13 cellular contexts compared by ENCODE assay signal in the genomic region with DNA sequence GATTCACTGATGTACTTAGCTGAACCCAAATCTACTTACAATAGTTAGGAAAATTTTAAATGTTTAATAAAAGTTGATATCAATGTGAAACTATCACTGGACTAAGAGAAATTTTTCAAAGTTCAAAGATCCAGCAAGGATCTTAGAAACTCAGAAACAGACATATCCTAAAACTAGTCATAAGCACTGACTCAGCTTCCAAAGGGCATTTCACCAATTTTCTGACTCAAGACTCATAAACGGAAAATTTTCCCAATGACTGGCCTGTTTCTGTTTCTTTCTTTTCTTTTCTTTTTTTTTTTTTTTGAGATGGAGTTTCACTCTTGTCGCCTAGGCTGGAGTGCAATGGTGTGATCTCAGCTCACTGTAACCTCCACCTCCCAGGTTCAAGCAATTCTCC.
A peak's percentile ranks its signal among the peaks of the same experiment; 100 is the strongest.
DNase-seq lines count a peak whose midpoint lies in the region; ATAC-seq and FAIRE-seq lines count a peak whose summit lies in the region.
"Had no signal": no experiment of that assay in that cellular context is flagged by ENCODE, and none has a peak within 500 bp of the region (broad histone marks: within the 10 kb centered on the region; RNA-seq: fewer than 3 reads in every experiment).

No MANE protein-coding gene starts in this region.

- no peak overlapping the region for H3K4ac ChIP-seq in neuronal stem cell (ENCODE audit: low read length)

- H3K27ac ChIP-seq in SJSA1 (peak overlapping the region; percentile 85), small intestine (ENCODE audit: low read depth in 1 of 2, low read length in 1 of 2) (no peak overlapping the region), neuronal stem cell (replicated peaks; ENCODE audit: low read length) (no peak overlapping the region)
- H3K27ac ChIP-seq: KMS-11, neutrophil had no signal

- peaks cover 3% of the 10 kb centered on the region; the same call in 1 of the 2 replicates for H3K36me3 ChIP-seq in SJSA1
- H3K36me3 ChIP-seq in small intestine (ENCODE audit: control insufficient read depth in 2 of 2, insufficient read depth in 2 of 2, low read length in 2 of 2): peaks cover 2 to 3% of the 10 kb centered on the region in 2 donors
- H3K36me3 ChIP-seq in neuronal stem cell (replicated peaks in 1 of 2; ENCODE audit: control insufficient read depth in 2 of 2, insufficient read depth in 2 of 2, low read length in 2 of 2): peaks cover 0 to 12% of the 10 kb centered on the region in 2 donors
- no peaks in the 10 kb centered on the region for H3K36me3 ChIP-seq in MG63
- H3K36me3 ChIP-seq: neutrophil had no signal

- no peaks in the 10 kb centered on the region for H3K79me1 ChIP-seq in neuronal stem cell (ENCODE audit: low read depth, low read length)

- DNase-seq in ELR (ENCODE audit: low read depth): peak; percentile 94
- DNase-seq in SJSA1 (ENCODE audit: low read depth in 1 of 2, low spot score in 2 of 2): peak in 1 of 2 experiments; percentile 53
- peak; percentile 80 for DNase-seq in fibroblast of gingiva (ENCODE audit: low read depth)
- DNase-seq in small intestine: peak; percentile 54
- no peak for DNase-seq in NOMO-1 treated with DMSO at 0.1 percent for 48 hours (lab: John Stamatoyannopoulos, UW; ENCODE audit: unreplicated experiment)
- no peak for DNase-seq in neuronal stem cell (ENCODE audit: low spot score)
- no peak for DNase-seq in MG63
- DNase-seq: activated CD4-positive, alpha-beta T cell treated with anti-CD3 and anti-CD28 coated beads for 1 hour; DMS79 treated with DMSO at 0.1 percent for 48 hours; stimulated activated CD4-positive, alpha-beta T cell treated with anti-CD3 and anti-CD28 coated beads, Interleukin-2, amount 100 ng/mL, for 48 hours had no signal

- H3K23ac ChIP-seq in neuronal stem cell (ENCODE audit: low read depth, low read length, poor library complexity): no peak overlapping the region

- 52 to 59% (median 54%) methylated on average over 2 of the region's 2 CpGs for WGBS in small intestine, 3 donors
- no CpG with 5 or more reads among the region's 2 CpGs for WGBS in neuronal stem cell (ENCODE audit: extremely low coverage in 2 of 2, insufficient read length in 2 of 2, insufficient replicate concordance in 1 of 2), 2 donors

- H4K8ac ChIP-seq in neuronal stem cell (ENCODE audit: low read depth, low read length): no peak overlapping the region

- H2BK120ac ChIP-seq in neuronal stem cell (ENCODE audit: low read depth, low read length): no peak overlapping the region

- no peak for ATAC-seq in HG02678 (IDR thresholded peaks at IDR 0.05; ENCODE audit: unreplicated experiment)

- H3K18ac ChIP-seq in neuronal stem cell (ENCODE audit: low read length): no peak overlapping the region

- H3K9me3 ChIP-seq in SJSA1 (replicated peaks): peaks cover 8% of the 10 kb centered on the region
- no peaks in the 10 kb centered on the region for H3K9me3 ChIP-seq in small intestine (ENCODE audit: control insufficient read depth, low read depth)
- H3K9me3 ChIP-seq in neuronal stem cell (replicated peaks in 1 of 2; ENCODE audit: control insufficient read depth in 2 of 2, insufficient read depth in 1 of 2, low read depth in 1 of 2, low read length in 2 of 2): no peaks in the 10 kb centered on the region
- no peaks in the 10 kb centered on the region for H3K9me3 ChIP-seq in MG63
- H3K9me3 ChIP-seq: neutrophil had no signal

- H2BK5ac ChIP-seq in neuronal stem cell (ENCODE audit: low read length): no peak overlapping the region

- no peak overlapping the region for H2AK5ac ChIP-seq in neuronal stem cell (ENCODE audit: low read depth, low read length)

- no peak overlapping the region for H2BK12ac ChIP-seq in neuronal stem cell (ENCODE audit: low read length)

- no peak overlapping the region for H4K91ac ChIP-seq in neuronal stem cell (ENCODE audit: low read depth, low read length, poor library complexity)

- no peak overlapping the region for H3K14ac ChIP-seq in neuronal stem cell (ENCODE audit: low read length)

- H3K4me3 ChIP-seq in SJSA1: no peak overlapping the region
- H3K4me3 ChIP-seq in small intestine (ENCODE audit: low read depth in 1 of 2, low read length in 2 of 2): no peak overlapping the region
- no peak overlapping the region for H3K4me3 ChIP-seq in neuronal stem cell (ENCODE audit: low read length in 2 of 2)
- no peak overlapping the region for H3K4me3 ChIP-seq in MG63

- H2AFZ ChIP-seq in neuronal stem cell (ENCODE audit: low read length): no peak overlapping the region

- H3K9ac ChIP-seq in neuronal stem cell (ENCODE audit: low read depth, low read length, poor library complexity): no peak overlapping the region
- H3K9ac ChIP-seq: KMS-11 had no signal

- no peak overlapping the region for H3K4me2 ChIP-seq in neuronal stem cell (ENCODE audit: insufficient read depth, low read length, poor library complexity, severe bottlenecking)
- H3K4me2 ChIP-seq: KMS-11 had no signal

- peaks cover 43% of the 10 kb centered on the region for H3K4me1 ChIP-seq in SJSA1 (replicated peaks)
- H3K4me1 ChIP-seq in small intestine (ENCODE audit: control insufficient read depth in 2 of 2, insufficient read depth in 1 of 2, low read depth in 1 of 2, low read length in 1 of 2): no peaks in the 10 kb centered on the region
- H3K4me1 ChIP-seq in neuronal stem cell (ENCODE audit: control insufficient read depth in 2 of 2, insufficient read depth in 1 of 2, low read depth in 1 of 2, low read length in 2 of 2): peaks cover 2 to 7% of the 10 kb centered on the region in 2 donors

- FAIRE-seq in small intestine (lab: Jason Lieb, UNC): no peak

- H2BK15ac ChIP-seq in neuronal stem cell (ENCODE audit: low read length): no peak overlapping the region

- no peaks in the 10 kb centered on the region for H3K27me3 ChIP-seq in SJSA1 (replicated peaks)
- H3K27me3 ChIP-seq in small intestine (ENCODE audit: control insufficient read depth in 2 of 2, insufficient read depth in 2 of 2, low read length in 2 of 2): no peaks in the 10 kb centered on the region
- no peaks in the 10 kb centered on the region for H3K27me3 ChIP-seq in neuronal stem cell (ENCODE audit: control insufficient read depth in 3 of 3, insufficient read depth in 3 of 3, low read depth in 1 of 3, low read length in 3 of 3)
- H3K27me3 ChIP-seq in MG63: no peaks in the 10 kb centered on the region
- H3K27me3 ChIP-seq: neutrophil had no signal

Comparison
In these comparisons a context has a peak if more than half of its experiments do, and no peak if none do; other contexts are left out.
1. DNase-seq: peak in ELR (single experiment), fibroblast of gingiva (single experiment) and small intestine (single experiment); none in NOMO-1 treated with DMSO at 0.1 percent for 48 hours (single experiment), neuronal stem cell (single experiment) and MG63 (single experiment).